28 cellular contexts compared by ENCODE assay signal in genomic region chr5:125746936-125747335, GRCh38.
"Had no signal": no experiment of that assay in that cellular context is flagged by ENCODE, and none has a peak within 500 bp of the region (broad histone marks: within the 10 kb centered on the region; RNA-seq: fewer than 3 reads in every experiment).

No MANE protein-coding gene starts in this region.

- H3K4me1 Mint-ChIP-seq: immature natural killer cell; memory B cell; naive thymus-derived CD8-positive, alpha-beta T cell; stimulated activated naive CD8-positive, alpha-beta T cell treated with anti-CD3 and anti-CD28 coated beads, Interleukin-15, amount 100 ng/mL, for 72 hours had no signal

- H3K4me3 ChIP-seq: gastroesophageal sphincter, lung, mucosa of descending colon, ovary, psoas muscle, sigmoid colon, thyroid gland, vagina had no signal

- H3K27ac ChIP-seq: gastroesophageal sphincter, ovary, psoas muscle, sigmoid colon, thyroid gland, vagina had no signal

- H3K36me3 Mint-ChIP-seq: immature natural killer cell; memory B cell; naive thymus-derived CD8-positive, alpha-beta T cell had no signal

- H3K4me3 Mint-ChIP-seq: effector memory CD8-positive, alpha-beta T cell; immature natural killer cell; memory B cell; naive thymus-derived CD8-positive, alpha-beta T cell; stimulated activated naive CD8-positive, alpha-beta T cell treated with anti-CD3 and anti-CD28 coated beads, Interleukin-15, amount 100 ng/mL, for 72 hours had no signal

- H3K4me1 ChIP-seq: gastroesophageal sphincter, psoas muscle, sigmoid colon, thyroid gland, vagina had no signal

- H3K9me3 ChIP-seq: gastroesophageal sphincter, mucosa of descending colon, ovary, psoas muscle, thyroid gland, vagina had no signal

- DNase-seq: cerebellar nuclear complex; cortex of kidney; effector memory CD8-positive, alpha-beta T cell; foreskin fibroblast; glutamatergic neuron; hypothalamus; immature natural killer cell; islet precursor cell; mucosa of descending colon; naive thymus-derived CD8-positive, alpha-beta T cell; occipital lobe; ovary; posterior cingulate gyrus; psoas muscle; right cardiac atrium; sigmoid colon; small intestine; stimulated activated CD4-positive, alpha-beta T cell treated with anti-CD3 and anti-CD28 coated beads, Interleukin-15, amount 100 ng/mL, for 24 hours; stimulated activated CD4-positive, alpha-beta T cell treated with anti-CD3 and anti-CD28 coated beads, Interleukin-2, amount 100 ng/mL, for 48 hours; stimulated activated naive CD4-positive, alpha-beta T cell; stimulated activated naive CD8-positive, alpha-beta T cell treated with anti-CD3 and anti-CD28 coated beads, Interleukin-15, amount 100 ng/mL, for 72 hours; thyroid gland; trophoblast cell had no signal

- H3K9me3 Mint-ChIP-seq: memory B cell had no signal

- H3K36me3 ChIP-seq: gastroesophageal sphincter, ovary, sigmoid colon, thyroid gland, vagina had no signal

- H3K27me3 Mint-ChIP-seq: effector memory CD8-positive, alpha-beta T cell; naive thymus-derived CD8-positive, alpha-beta T cell; stimulated activated naive CD8-positive, alpha-beta T cell treated with anti-CD3 and anti-CD28 coated beads, Interleukin-15, amount 100 ng/mL, for 72 hours had no signal

- H3K27me3 ChIP-seq: gastroesophageal sphincter, ovary, sigmoid colon, thyroid gland, vagina had no signal

- H3K27ac Mint-ChIP-seq: effector memory CD8-positive, alpha-beta T cell; immature natural killer cell; memory B cell; naive thymus-derived CD8-positive, alpha-beta T cell; stimulated activated naive CD8-positive, alpha-beta T cell treated with anti-CD3 and anti-CD28 coated beads, Interleukin-15, amount 100 ng/mL, for 72 hours had no signal

- ATAC-seq: effector memory CD8-positive, alpha-beta T cell; gastroesophageal sphincter; left lobe of liver; mucosa of descending colon; naive thymus-derived CD8-positive, alpha-beta T cell; psoas muscle; right cardiac atrium; stimulated activated naive CD8-positive, alpha-beta T cell treated with anti-CD3 and anti-CD28 coated beads, Interleukin-15, amount 100 ng/mL, for 72 hours had no signal
